ENCODE assay signal across 21 cellular contexts in the genomic region with DNA sequence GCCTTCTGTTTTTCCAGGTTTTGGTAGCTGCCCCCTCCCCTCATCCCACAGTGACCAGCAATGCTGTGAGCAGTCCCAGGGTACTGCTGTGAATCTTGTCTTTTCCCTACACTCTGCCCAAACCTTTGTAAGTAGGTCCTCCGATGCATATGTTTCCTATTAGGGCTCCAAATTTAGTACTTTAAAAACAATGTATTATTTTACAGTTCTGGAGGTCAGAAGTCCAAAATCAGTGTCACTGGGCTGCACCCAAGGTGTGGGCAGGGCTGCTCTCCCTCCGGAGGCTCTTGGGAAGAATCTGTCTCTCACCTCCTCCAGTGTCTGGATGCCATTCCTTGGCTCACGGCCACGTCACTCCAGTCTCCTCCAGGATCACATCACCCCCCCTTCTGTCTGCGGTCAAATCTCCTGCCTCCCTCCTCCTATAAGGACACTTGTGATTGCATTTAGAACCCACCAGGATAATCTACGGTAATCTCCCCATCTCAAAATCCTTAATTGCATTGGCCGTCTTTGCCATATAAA.
DNase-seq lines count a peak whose midpoint lies in the region; ATAC-seq, FAIRE-seq and TF ChIP-seq lines count a peak whose summit lies in the region.
"Had no signal": no experiment of that assay in that cellular context is flagged by ENCODE, and none has a peak within 500 bp of the region (broad histone marks: within the 10 kb centered on the region; RNA-seq: fewer than 3 reads in every experiment).

No MANE protein-coding gene starts in this region.

- ATAC-seq in HG02623 (IDR thresholded peaks at IDR 0.05; ENCODE audit: unreplicated experiment), result no peak

- no peaks in the 10 kb centered on the region for H3K27me3 ChIP-seq in endodermal cell (ENCODE audit: control insufficient read depth, insufficient read depth, low read length, poor library complexity, severe bottlenecking)
- H3K27me3 ChIP-seq: BLaER1 had no signal

- H3K36me3 ChIP-seq in endodermal cell (ENCODE audit: control insufficient read depth, insufficient read depth, low read length), result no peaks in the 10 kb centered on the region
- H3K36me3 ChIP-seq: BLaER1 had no signal

- FAIRE-seq in frontal cortex (lab: Jason Lieb, UNC), result no peak
- FAIRE-seq: GM12891, H54 had no signal

- H3K4me1 ChIP-seq in endodermal cell (ENCODE audit: control insufficient read depth, insufficient read depth, low read length), result peaks cover 8% of the 10 kb centered on the region

- no peak overlapping the region for H3K9ac ChIP-seq in endodermal cell (ENCODE audit: extremely low read depth, low read length, poor library complexity, severe bottlenecking)
- H3K9ac ChIP-seq: BLaER1 had no signal

- TF ChIP-seq CTCF in fibroblast of mammary gland (conservative IDR thresholded peaks at IDR 0.05; ENCODE audit: control insufficient read depth, insufficient read depth, low read depth, low read length) (no peak), endodermal cell (conservative IDR thresholded peaks at IDR 0.05) (no peak)

- H3K9me3 Mint-ChIP-seq in endodermal cell, result peaks cover 11% of the 10 kb centered on the region

- WGBS in endodermal cell (ENCODE audit: insufficient coverage in 1 of 2, insufficient read length in 1 of 2), 2 experiments, result 74 to 97% methylated on average over 3 to 7 of the region's 7 CpGs

- H3K4me3 ChIP-seq in fibroblast of mammary gland (ENCODE audit: control insufficient read depth, low read depth, low read length), result no peak overlapping the region
- no peak overlapping the region for H3K4me3 ChIP-seq in endodermal cell (ENCODE audit: low read length)
- H3K4me3 ChIP-seq: BLaER1 had no signal

- DNase-seq in DMS 273 (lab: John Stamatoyannopoulos, UW; ENCODE audit: unreplicated experiment) (peak; percentile 11), DMS 273 treated with DMSO at 0.1 percent for 48 hours (lab: John Stamatoyannopoulos, UW) (no peak), NCI-H69 (lab: John Stamatoyannopoulos, UW) (peak; percentile 2), fibroblast of mammary gland (ENCODE audit: low read depth) (peak; percentile 40), endodermal cell (no peak), COR-L47 (lab: John Stamatoyannopoulos, UW) (no peak), frontal cortex (ENCODE audit: low spot score in 2 of 2) (no peak)
- DNase-seq: Calu3; CD4-positive, alpha-beta memory T cell; DMS79 treated with DMSO at 0.1 percent for 48 hours; GDM1; KBM-7; NCI-H1105; NCI-H1694; NCI-H2081 treated with DMSO at 0.1 percent for 48 hours; NCI-H446 treated with DMSO at 0.1 percent for 48 hours had no signal

- no peaks in the 10 kb centered on the region for H3K9me3 ChIP-seq in endodermal cell (ENCODE audit: control insufficient read depth, low read length)
- H3K9me3 ChIP-seq: BLaER1 had no signal

- H3K4me1 Mint-ChIP-seq in endodermal cell, result peaks cover 15% of the 10 kb centered on the region
- H3K4me1 Mint-ChIP-seq: CD4-positive, alpha-beta memory T cell had no signal

- no peak overlapping the region for H3K27ac ChIP-seq in endodermal cell (ENCODE audit: low read depth, low read length)
- H3K27ac ChIP-seq: 22Rv1, BLaER1 had no signal

- H3K36me3 Mint-ChIP-seq in endodermal cell (ENCODE audit: low read depth), result no peaks in the 10 kb centered on the region
- H3K36me3 Mint-ChIP-seq: CD4-positive, alpha-beta memory T cell had no signal

- peaks cover 18% of the 10 kb centered on the region for H3K27me3 Mint-ChIP-seq in endodermal cell (ENCODE audit: insufficient read depth)

- H3K27ac Mint-ChIP-seq in endodermal cell, result no peak overlapping the region
- H3K27ac Mint-ChIP-seq: CD4-positive, alpha-beta memory T cell had no signal

- no peak overlapping the region for H3K4me3 Mint-ChIP-seq in endodermal cell
- H3K4me3 Mint-ChIP-seq: CD4-positive, alpha-beta memory T cell had no signal

Comparison
In these comparisons a context has a peak if more than half of its experiments do, and no peak if none do; other contexts are left out.
1. DNase-seq: peak in DMS 273 (single experiment), NCI-H69 (single experiment) and fibroblast of mammary gland (single experiment); none in DMS 273 treated with DMSO at 0.1 percent for 48 hours (single experiment), endodermal cell (single experiment), COR-L47 (single experiment) and frontal cortex (0 of 2).